ENCODE assay signal across 20 cellular contexts in genomic region chr7:127377425-127377824, GRCh38.
"Had no signal": no experiment of that assay in that cellular context is flagged by ENCODE, and none has a peak within 500 bp of the region (broad histone marks: within the 10 kb centered on the region; RNA-seq: fewer than 3 reads in every experiment).

No MANE protein-coding gene starts in this region.

- H3K27ac Mint-ChIP-seq: endodermal cell had no signal

- H3K27me3 ChIP-seq: foreskin keratinocyte, sigmoid colon, stomach had no signal

- H3K4me3 Mint-ChIP-seq: endodermal cell, nephron progenitor cell had no signal

- ATAC-seq: foreskin keratinocyte, left ventricle myocardium superior, psoas muscle had no signal

- H3K4me3 ChIP-seq: coronary artery, lung, psoas muscle, sigmoid colon, skin epidermis, stomach, thoracic aorta had no signal

- H3K9ac ChIP-seq: parathyroid adenoma had no signal

- H2AFZ ChIP-seq: parathyroid adenoma had no signal

- H3K9me3 Mint-ChIP-seq: endodermal cell, immature natural killer cell, nephron progenitor cell had no signal

- H3K9me3 ChIP-seq: psoas muscle, sigmoid colon, stomach, thoracic aorta had no signal

- H3K27ac ChIP-seq: coronary artery, foreskin keratinocyte, parathyroid adenoma, psoas muscle, sigmoid colon, skin epidermis, stomach, thoracic aorta had no signal

- H3K79me2 ChIP-seq: parathyroid adenoma had no signal

- DNase-seq: effector CD4-positive, alpha-beta T cell; endodermal cell; erythroblast; foreskin keratinocyte; immature natural killer cell; left ventricle myocardium superior; nephron progenitor cell; psoas muscle; sigmoid colon; stimulated activated CD4-positive, alpha-beta T cell treated with anti-CD3 and anti-CD28 coated beads, Interleukin-2, amount 100 ng/mL, for 24 hours; stimulated activated CD4-positive, alpha-beta T cell treated with anti-CD3 and anti-CD28 coated beads, Interleukin-4, amount 100 ng/mL, for 4 hours; stimulated activated naive CD4-positive, alpha-beta T cell; stomach; substantia nigra; trophoblast cell had no signal

- H3K4me1 Mint-ChIP-seq: endodermal cell had no signal
